Comparison of ENCODE assay signal across 8 cellular contexts in the genomic region with DNA sequence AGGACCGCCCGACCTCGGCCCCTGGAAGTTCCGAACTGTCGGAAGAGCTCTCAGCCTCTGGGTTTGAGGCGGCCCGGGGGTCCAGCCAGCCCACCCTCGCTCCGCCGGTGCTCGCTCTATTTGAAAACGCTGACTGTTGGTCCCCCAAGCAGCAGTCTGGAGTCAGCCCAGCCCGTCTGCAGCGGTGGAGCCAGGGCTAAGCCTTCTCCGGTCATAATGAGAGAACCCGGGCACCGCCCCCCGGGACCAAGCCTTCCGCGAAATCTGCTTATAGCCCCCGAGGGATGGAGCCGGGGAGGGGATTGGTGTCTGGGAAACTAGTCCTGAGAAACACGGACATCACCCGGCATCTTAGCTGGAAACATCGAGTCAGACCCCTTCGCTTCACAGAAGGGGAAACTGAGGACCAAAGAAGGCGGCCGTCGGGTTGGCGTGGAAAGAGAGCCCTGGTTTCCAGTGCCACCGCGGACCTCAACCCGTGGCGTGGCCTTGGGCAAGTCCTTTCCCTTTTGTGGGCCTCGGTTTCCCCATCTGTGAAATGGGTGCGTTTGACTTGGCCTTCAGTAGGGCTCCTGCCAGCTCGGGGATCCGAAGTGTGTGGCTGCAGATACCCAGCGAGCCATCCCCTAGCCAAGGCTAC. TPM values are rescaled to one million over a fixed set of nuclear protein-coding genes. Genes with fewer than 3 reads are reported as not detected.
A peak's percentile ranks its signal among the peaks of the same experiment; 100 is the strongest.
DNase-seq lines count a peak whose midpoint lies in the region; ATAC-seq and TF ChIP-seq lines count a peak whose summit lies in the region.

No MANE protein-coding gene starts in this region.

- peaks cover 53% of the 10 kb centered on the region for H3K4me1 Mint-ChIP-seq in WTC11

- no peak overlapping the region for H3K27ac Mint-ChIP-seq in WTC11

- H3K9me3 Mint-ChIP-seq in WTC11 = no peaks in the 10 kb centered on the region; the same call in 1 of the 2 replicates

- H3K4me3 Mint-ChIP-seq in WTC11 = peak overlapping the region; percentile 97

- ATAC-seq in WTC11 = no peak
- ATAC-seq in HG02763 (IDR thresholded peaks at IDR 0.05; ENCODE audit: unreplicated experiment) = no peak
- ATAC-seq in GM19035 (IDR thresholded peaks at IDR 0.05; ENCODE audit: unreplicated experiment) = no peak
- ATAC-seq in GM21528 (IDR thresholded peaks at IDR 0.05; ENCODE audit: low FRiP score, unreplicated experiment) = no peak

- H3K4me3 ChIP-seq in GM12865 (ENCODE audit: low read depth, low read length) (peak overlapping the region; percentile 69), retinal pigment epithelial cell (ENCODE audit: low read length) (peak overlapping the region; percentile 79)

- DNase-seq in GM12865 (ENCODE audit: low read depth) (peak; percentile 41), WTC11 (ENCODE audit: low spot score) (peak; percentile 25), germinal center (ENCODE audit: low spot score) (peak; percentile 39), retinal pigment epithelial cell (ENCODE audit: low read depth) (no peak), epidermal melanocyte (ENCODE audit: insufficient read length, low spot score) (no peak)

- H3K27me3 Mint-ChIP-seq in WTC11 (ENCODE audit: low read depth) = peaks cover 29% of the 10 kb centered on the region

- POLR2A ChIA-PET in WTC11 (lab: Charles Lee) = no interaction called here

- CTCF ChIA-PET in WTC11 (lab: Charles Lee) = interaction anchor here (0.9 kb wide), 1 partner anchor 169 kb away, joined by 3 read pairs; no protein-coding TSS in a partner anchor

- no peaks in the 10 kb centered on the region; the same call in 1 of the 2 replicates for H3K36me3 Mint-ChIP-seq in WTC11

- no peak for TF ChIP-seq CTCF in GM12865 (IDR thresholded peaks at IDR 0.05; ENCODE audit: insufficient read depth, low read depth, low read length, missing control alignments)
- no peak for TF ChIP-seq CTCF in WTC11 (IDR thresholded peaks at IDR 0.05)
- TF ChIP-seq CTCF in retinal pigment epithelial cell (conservative IDR thresholded peaks at IDR 0.05; ENCODE audit: low read depth, low read length) = no peak

TF ChIP-seq in WTC11, 78 proteins besides CTCF, POLR2A, EP300 and RAD21:
- TF ChIP-seq EMX1 (CRISPR knock-in tag; IDR thresholded peaks at IDR 0.05) (no peak), PRRX2 (CRISPR knock-in tag; IDR thresholded peaks at IDR 0.05) (no peak), NFATC4 (CRISPR knock-in tag; IDR thresholded peaks at IDR 0.05) (no peak), ZNF416 (CRISPR knock-in tag; IDR thresholded peaks at IDR 0.05) (no peak), ZBTB21 (CRISPR knock-in tag; IDR thresholded peaks at IDR 0.05; ENCODE audit: borderline replicate concordance) (no peak), GTF2I (CRISPR knock-in tag; conservative IDR thresholded peaks at IDR 0.05) (peak; percentile 96), IRF2 (CRISPR knock-in tag; IDR thresholded peaks at IDR 0.05; ENCODE audit: borderline replicate concordance, low read depth) (no peak), NR2C2 (CRISPR knock-in tag; IDR thresholded peaks at IDR 0.05) (no peak)
- TF ChIP-seq, protein P1, sequence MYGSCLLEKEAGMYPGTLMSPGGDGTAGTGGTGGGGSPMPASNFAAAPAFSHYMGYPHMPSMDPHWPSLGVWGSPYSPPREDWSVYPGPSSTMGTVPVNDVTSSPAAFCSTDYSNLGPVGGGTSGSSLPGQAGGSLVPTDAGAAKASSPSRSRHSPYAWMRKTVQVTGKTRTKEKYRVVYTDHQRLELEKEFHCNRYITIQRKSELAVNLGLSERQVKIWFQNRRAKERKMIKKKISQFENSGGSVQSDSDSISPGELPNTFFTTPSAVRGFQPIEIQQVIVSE (CRISPR knock-in tag; IDR thresholded peaks at IDR 0.05; ENCODE audit: borderline replicate concordance) = no peak
- TF ChIP-seq, protein P2, sequence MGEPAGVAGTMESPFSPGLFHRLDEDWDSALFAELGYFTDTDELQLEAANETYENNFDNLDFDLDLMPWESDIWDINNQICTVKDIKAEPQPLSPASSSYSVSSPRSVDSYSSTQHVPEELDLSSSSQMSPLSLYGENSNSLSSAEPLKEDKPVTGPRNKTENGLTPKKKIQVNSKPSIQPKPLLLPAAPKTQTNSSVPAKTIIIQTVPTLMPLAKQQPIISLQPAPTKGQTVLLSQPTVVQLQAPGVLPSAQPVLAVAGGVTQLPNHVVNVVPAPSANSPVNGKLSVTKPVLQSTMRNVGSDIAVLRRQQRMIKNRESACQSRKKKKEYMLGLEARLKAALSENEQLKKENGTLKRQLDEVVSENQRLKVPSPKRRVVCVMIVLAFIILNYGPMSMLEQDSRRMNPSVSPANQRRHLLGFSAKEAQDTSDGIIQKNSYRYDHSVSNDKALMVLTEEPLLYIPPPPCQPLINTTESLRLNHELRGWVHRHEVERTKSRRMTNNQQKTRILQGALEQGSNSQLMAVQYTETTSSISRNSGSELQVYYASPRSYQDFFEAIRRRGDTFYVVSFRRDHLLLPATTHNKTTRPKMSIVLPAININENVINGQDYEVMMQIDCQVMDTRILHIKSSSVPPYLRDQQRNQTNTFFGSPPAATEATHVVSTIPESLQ (CRISPR knock-in tag; IDR thresholded peaks at IDR 0.05) = no peak
- TF ChIP-seq, protein P3, sequence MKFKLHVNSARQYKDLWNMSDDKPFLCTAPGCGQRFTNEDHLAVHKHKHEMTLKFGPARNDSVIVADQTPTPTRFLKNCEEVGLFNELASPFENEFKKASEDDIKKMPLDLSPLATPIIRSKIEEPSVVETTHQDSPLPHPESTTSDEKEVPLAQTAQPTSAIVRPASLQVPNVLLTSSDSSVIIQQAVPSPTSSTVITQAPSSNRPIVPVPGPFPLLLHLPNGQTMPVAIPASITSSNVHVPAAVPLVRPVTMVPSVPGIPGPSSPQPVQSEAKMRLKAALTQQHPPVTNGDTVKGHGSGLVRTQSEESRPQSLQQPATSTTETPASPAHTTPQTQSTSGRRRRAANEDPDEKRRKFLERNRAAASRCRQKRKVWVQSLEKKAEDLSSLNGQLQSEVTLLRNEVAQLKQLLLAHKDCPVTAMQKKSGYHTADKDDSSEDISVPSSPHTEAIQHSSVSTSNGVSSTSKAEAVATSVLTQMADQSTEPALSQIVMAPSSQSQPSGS (CRISPR knock-in tag; IDR thresholded peaks at IDR 0.05; ENCODE audit: borderline replicate concordance, low read depth) = no peak
- TF ChIP-seq, protein P4, sequence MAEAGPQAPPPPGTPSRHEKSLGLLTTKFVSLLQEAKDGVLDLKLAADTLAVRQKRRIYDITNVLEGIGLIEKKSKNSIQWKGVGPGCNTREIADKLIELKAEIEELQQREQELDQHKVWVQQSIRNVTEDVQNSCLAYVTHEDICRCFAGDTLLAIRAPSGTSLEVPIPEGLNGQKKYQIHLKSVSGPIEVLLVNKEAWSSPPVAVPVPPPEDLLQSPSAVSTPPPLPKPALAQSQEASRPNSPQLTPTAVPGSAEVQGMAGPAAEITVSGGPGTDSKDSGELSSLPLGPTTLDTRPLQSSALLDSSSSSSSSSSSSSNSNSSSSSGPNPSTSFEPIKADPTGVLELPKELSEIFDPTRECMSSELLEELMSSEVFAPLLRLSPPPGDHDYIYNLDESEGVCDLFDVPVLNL (CRISPR knock-in tag; IDR thresholded peaks at IDR 0.05; ENCODE audit: borderline replicate concordance, low read depth) = no peak
- TF ChIP-seq, protein P5, sequence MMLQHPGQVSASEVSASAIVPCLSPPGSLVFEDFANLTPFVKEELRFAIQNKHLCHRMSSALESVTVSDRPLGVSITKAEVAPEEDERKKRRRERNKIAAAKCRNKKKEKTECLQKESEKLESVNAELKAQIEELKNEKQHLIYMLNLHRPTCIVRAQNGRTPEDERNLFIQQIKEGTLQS (CRISPR knock-in tag; conservative IDR thresholded peaks at IDR 0.05) = no peak
- TF ChIP-seq, protein P6, sequence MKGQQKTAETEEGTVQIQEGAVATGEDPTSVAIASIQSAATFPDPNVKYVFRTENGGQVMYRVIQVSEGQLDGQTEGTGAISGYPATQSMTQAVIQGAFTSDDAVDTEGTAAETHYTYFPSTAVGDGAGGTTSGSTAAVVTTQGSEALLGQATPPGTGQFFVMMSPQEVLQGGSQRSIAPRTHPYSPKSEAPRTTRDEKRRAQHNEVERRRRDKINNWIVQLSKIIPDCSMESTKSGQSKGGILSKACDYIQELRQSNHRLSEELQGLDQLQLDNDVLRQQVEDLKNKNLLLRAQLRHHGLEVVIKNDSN (CRISPR knock-in tag; IDR thresholded peaks at IDR 0.05) = no peak
- TF ChIP-seq, protein P7, sequence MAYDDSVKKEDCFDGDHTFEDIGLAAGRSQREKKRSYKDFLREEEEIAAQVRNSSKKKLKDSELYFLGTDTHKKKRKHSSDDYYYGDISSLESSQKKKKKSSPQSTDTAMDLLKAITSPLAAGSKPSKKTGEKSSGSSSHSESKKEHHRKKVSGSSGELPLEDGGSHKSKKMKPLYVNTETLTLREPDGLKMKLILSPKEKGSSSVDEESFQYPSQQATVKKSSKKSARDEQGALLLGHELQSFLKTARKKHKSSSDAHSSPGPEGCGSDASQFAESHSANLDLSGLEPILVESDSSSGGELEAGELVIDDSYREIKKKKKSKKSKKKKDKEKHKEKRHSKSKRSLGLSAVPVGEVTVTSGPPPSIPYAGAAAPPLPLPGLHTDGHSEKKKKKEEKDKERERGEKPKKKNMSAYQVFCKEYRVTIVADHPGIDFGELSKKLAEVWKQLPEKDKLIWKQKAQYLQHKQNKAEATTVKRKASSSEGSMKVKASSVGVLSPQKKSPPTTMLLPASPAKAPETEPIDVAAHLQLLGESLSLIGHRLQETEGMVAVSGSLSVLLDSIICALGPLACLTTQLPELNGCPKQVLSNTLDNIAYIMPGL (CRISPR knock-in tag; IDR thresholded peaks at IDR 0.05) = 0 out of 2 replicates have a peak, but pooled peaks have one; percentile 28

RNA-seq across cellular contexts. Expression of a gene that starts 1.0 kb away (rescaled TPM):
- 19.2 to 28.6 TPM (median 20.7 TPM) in 3 replicates for total RNA-seq in WTC11 (2021)

Comparison
In these comparisons a context has a peak if more than half of its experiments do, and no peak if none do; other contexts are left out.
1. DNase-seq: peak in GM12865 (single experiment), WTC11 (single experiment) and germinal center (single experiment); none in retinal pigment epithelial cell (single experiment) and epidermal melanocyte (single experiment).